Comparison of ENCODE assay signal across 1 cellular context in the genomic region with DNA sequence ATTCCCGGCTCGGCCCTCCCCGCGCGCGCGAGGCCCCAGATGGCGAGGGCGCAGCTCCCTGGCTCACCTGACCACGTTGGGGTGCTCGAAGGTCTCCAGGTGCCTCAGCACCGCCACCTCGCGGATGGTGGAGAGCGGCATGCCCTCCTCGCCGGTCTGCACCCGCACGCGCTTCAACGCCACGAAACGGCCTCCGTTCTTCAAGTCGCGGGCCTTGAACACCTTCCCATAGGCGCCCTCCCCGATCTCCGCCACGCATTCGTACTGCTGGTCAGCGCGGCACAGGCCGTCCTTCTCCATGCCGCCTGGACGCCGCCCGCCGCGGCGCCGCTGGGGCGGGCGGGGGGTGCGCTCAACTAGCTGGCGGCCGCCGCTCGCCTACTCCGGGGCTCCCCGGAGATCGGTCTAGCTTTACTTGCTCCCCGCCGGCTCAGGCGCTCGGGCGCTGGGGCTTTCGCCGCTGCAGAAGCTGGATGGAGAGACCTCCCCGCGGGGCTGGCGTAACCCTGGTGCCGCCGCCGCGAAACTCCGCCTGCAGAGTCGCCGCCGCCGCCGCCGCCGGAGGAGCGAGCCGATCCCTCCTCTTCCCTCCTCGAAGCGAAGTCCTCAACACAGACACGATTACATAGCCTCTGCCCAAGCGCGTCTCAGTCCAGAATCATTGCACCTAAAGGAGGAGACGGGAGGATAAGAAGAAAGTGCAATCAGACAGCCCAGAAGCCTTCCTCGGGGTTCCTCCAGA.
TF ChIP-seq lines count a peak whose summit lies in the region.

No MANE protein-coding gene starts in this region.

TF ChIP-seq in HepG2, 621 proteins besides CTCF, POLR2A, EP300 and RAD21 (continued from another document and continues in another):
- TF ChIP-seq TIGD3 (CRISPR knock-in tag; IDR thresholded peaks at IDR 0.05; ENCODE audit: borderline replicate concordance): no peak
- TF ChIP-seq RNF219 (CRISPR knock-in tag; IDR thresholded peaks at IDR 0.05): no peak
- no peak for TF ChIP-seq CENPBD1 (CRISPR knock-in tag; IDR thresholded peaks at IDR 0.05; ENCODE audit: borderline replicate concordance, low read depth)
- TF ChIP-seq PHB2 (IDR thresholded peaks at IDR 0.05; ENCODE audit: partially characterized antibody): no peak
- no peak for TF ChIP-seq CBX1 (IDR thresholded peaks at IDR 0.05; ENCODE audit: low read depth)
- TF ChIP-seq CERS6 (CRISPR knock-in tag; IDR thresholded peaks at IDR 0.05): 0 out of 2 replicates have a peak, but pooled peaks have one; percentile 33
- TF ChIP-seq ZNF768 (CRISPR knock-in tag; IDR thresholded peaks at IDR 0.05): peak; percentile 52; the same call in 1 of the 2 replicates
- TF ChIP-seq, protein P1, sequence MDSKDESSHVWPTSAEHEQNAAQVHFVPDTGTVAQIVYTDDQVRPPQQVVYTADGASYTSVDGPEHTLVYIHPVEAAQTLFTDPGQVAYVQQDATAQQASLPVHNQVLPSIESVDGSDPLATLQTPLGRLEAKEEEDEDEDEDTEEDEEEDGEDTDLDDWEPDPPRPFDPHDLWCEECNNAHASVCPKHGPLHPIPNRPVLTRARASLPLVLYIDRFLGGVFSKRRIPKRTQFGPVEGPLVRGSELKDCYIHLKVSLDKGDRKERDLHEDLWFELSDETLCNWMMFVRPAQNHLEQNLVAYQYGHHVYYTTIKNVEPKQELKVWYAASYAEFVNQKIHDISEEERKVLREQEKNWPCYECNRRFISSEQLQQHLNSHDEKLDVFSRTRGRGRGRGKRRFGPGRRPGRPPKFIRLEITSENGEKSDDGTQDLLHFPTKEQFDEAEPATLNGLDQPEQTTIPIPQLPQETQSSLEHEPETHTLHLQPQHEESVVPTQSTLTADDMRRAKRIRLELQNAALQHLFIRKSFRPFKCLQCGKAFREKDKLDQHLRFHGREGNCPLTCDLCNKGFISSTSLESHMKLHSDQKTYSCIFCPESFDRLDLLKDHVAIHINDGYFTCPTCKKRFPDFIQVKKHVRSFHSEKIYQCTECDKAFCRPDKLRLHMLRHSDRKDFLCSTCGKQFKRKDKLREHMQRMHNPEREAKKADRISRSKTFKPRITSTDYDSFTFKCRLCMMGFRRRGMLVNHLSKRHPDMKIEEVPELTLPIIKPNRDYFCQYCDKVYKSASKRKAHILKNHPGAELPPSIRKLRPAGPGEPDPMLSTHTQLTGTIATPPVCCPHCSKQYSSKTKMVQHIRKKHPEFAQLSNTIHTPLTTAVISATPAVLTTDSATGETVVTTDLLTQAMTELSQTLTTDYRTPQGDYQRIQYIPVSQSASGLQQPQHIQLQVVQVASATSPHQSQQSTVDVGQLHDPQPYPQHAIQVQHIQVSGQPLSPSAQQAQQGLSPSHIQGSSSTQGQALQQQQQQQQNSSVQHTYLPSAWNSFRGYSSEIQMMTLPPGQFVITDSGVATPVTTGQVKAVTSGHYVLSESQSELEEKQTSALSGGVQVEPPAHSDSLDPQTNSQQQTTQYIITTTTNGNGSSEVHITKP (CRISPR knock-in tag; IDR thresholded peaks at IDR 0.05; ENCODE audit: low read depth): peak; percentile 37; the same call in 1 of the 2 replicates
- no peak for TF ChIP-seq RAD51 (IDR thresholded peaks at IDR 0.05; ENCODE audit: borderline replicate concordance)
- TF ChIP-seq ZNF749 (CRISPR knock-in tag; IDR thresholded peaks at IDR 0.05; ENCODE audit: borderline replicate concordance): 0 out of 2 replicates have a peak, but pooled peaks have one; percentile 24
- no peak for TF ChIP-seq ZNF460 (CRISPR knock-in tag; IDR thresholded peaks at IDR 0.05; ENCODE audit: borderline replicate concordance)
- no peak for TF ChIP-seq LRRFIP1 (CRISPR knock-in tag; conservative IDR thresholded peaks at IDR 0.05)
- peak; percentile 39; the same call in 1 of the 2 replicates for TF ChIP-seq SRY (CRISPR knock-in tag; IDR thresholded peaks at IDR 0.05)
- TF ChIP-seq EHMT2 (IDR thresholded peaks at IDR 0.05; ENCODE audit: borderline replicate concordance, low read depth, low read length): no peak
- TF ChIP-seq POGK (CRISPR knock-in tag; conservative IDR thresholded peaks at IDR 0.05): 0 out of 2 replicates have a peak, but pooled peaks have one; percentile 9
- TF ChIP-seq ZFP82 (CRISPR knock-in tag; IDR thresholded peaks at IDR 0.05; ENCODE audit: borderline replicate concordance): no peak
- no peak for TF ChIP-seq MAFG (CRISPR knock-in tag; IDR thresholded peaks at IDR 0.05)
- TF ChIP-seq ZNF317 (CRISPR knock-in tag; IDR thresholded peaks at IDR 0.05): peak; percentile 65; the same call in 1 of the 2 replicates
- peak; percentile 37; the same call in 1 of the 2 replicates for TF ChIP-seq PHF20 (CRISPR knock-in tag; IDR thresholded peaks at IDR 0.05)
- no peak for TF ChIP-seq FOXM1 (CRISPR knock-in tag; IDR thresholded peaks at IDR 0.05)
- TF ChIP-seq KAT7 (CRISPR knock-in tag; IDR thresholded peaks at IDR 0.05; ENCODE audit: borderline replicate concordance): peak; percentile 95
- no peak for TF ChIP-seq RORA (CRISPR knock-in tag; IDR thresholded peaks at IDR 0.05)
- no peak for TF ChIP-seq CC2D1A (CRISPR knock-in tag; IDR thresholded peaks at IDR 0.05)
- peak; percentile 86; the same call in 1 of the 2 replicates for TF ChIP-seq ZNF235 (CRISPR knock-in tag; IDR thresholded peaks at IDR 0.05; ENCODE audit: borderline replicate concordance)
- no peak for TF ChIP-seq ZBTB37 (CRISPR knock-in tag; IDR thresholded peaks at IDR 0.05)
- TF ChIP-seq MAZ (IDR thresholded peaks at IDR 0.05; ENCODE audit: borderline replicate concordance, low read depth, low read length): 0 out of 2 replicates have a peak, but pooled peaks have one; percentile 50
- 0 out of 2 replicates have a peak, but pooled peaks have one; percentile 67 for TF ChIP-seq MAZ (CRISPR knock-in tag; IDR thresholded peaks at IDR 0.05; ENCODE audit: low read depth)
- TF ChIP-seq, protein P2, sequence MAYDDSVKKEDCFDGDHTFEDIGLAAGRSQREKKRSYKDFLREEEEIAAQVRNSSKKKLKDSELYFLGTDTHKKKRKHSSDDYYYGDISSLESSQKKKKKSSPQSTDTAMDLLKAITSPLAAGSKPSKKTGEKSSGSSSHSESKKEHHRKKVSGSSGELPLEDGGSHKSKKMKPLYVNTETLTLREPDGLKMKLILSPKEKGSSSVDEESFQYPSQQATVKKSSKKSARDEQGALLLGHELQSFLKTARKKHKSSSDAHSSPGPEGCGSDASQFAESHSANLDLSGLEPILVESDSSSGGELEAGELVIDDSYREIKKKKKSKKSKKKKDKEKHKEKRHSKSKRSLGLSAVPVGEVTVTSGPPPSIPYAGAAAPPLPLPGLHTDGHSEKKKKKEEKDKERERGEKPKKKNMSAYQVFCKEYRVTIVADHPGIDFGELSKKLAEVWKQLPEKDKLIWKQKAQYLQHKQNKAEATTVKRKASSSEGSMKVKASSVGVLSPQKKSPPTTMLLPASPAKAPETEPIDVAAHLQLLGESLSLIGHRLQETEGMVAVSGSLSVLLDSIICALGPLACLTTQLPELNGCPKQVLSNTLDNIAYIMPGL (CRISPR knock-in tag; IDR thresholded peaks at IDR 0.05; ENCODE audit: borderline replicate concordance in 1 of 2, low read depth in 1 of 2): peak; percentile 97
- TF ChIP-seq ZNF567 (CRISPR knock-in tag; IDR thresholded peaks at IDR 0.05; ENCODE audit: borderline replicate concordance): no peak; the same call in 1 of the 2 replicates
- TF ChIP-seq IRF2 (CRISPR knock-in tag; IDR thresholded peaks at IDR 0.05): peak; percentile 83
- TF ChIP-seq KLF11 (CRISPR knock-in tag; IDR thresholded peaks at IDR 0.05): 0 out of 2 replicates have a peak, but pooled peaks have one; percentile 59
- no peak for TF ChIP-seq GATAD1 (CRISPR knock-in tag; IDR thresholded peaks at IDR 0.05)
- peak; percentile 70; the same call in 1 of the 2 replicates for TF ChIP-seq PATZ1 (CRISPR knock-in tag; IDR thresholded peaks at IDR 0.05)
- 0 out of 2 replicates have a peak, but pooled peaks have one; percentile 44 for TF ChIP-seq KLF12 (CRISPR knock-in tag; IDR thresholded peaks at IDR 0.05; ENCODE audit: borderline replicate concordance)
- no peak for TF ChIP-seq GTF2F1 (IDR thresholded peaks at IDR 0.05; ENCODE audit: low read length)
- TF ChIP-seq TCF12 (IDR thresholded peaks at IDR 0.05): no peak
- peak; percentile 64; the same call in 1 of the 2 replicates for TF ChIP-seq TCF12 (CRISPR knock-in tag; IDR thresholded peaks at IDR 0.05)
